ENCODE assay signal across 14 cellular contexts in the genomic region with DNA sequence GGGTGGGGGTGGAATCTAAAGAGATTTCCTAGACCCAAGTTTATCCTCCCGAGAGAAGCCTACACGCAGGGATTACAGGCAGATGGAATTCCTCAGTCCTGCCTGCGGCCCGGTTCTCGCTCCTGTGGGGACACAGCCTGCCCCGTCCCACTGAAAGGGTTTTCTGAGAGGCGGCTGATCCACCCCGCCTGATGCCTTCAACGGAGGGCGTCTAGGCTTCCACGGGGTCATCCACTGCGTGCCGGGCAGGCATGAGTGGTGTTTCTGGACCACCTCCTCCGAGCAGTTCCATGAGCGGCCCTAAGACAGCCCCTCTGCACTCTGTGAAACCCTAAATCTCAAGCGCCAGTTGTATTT.
"Had no signal": no experiment of that assay in that cellular context is flagged by ENCODE, and none has a peak within 500 bp of the region (broad histone marks: within the 10 kb centered on the region; RNA-seq: fewer than 3 reads in every experiment).

No MANE protein-coding gene starts in this region.

- DNase-seq: activated CD4-positive, alpha-beta T cell treated with anti-CD3 and anti-CD28 coated beads, Interleukin-2, amount 10 ng/mL, durations not matched to agents 7 days and 5 days; activated CD4-positive, CD25-positive, alpha-beta regulatory T cell; activated T-cell treated with anti-CD3 and anti-CD28 coated beads for 4 hours; amygdala; foreskin melanocyte; SIG-M5; stimulated activated CD4-positive, alpha-beta T cell treated with anti-CD3 and anti-CD28 coated beads, Interleukin-4, amount 100 ng/mL, for 4 hours; T-helper 2 cell had no signal

- H3K4me1 ChIP-seq: prostate gland, tibial artery had no signal

- H3K27me3 ChIP-seq: brain microvascular endothelial cell, dorsolateral prefrontal cortex, tibial artery had no signal

- FAIRE-seq: keratinocyte, TTC549 had no signal

- H3K4me3 ChIP-seq: dorsolateral prefrontal cortex, prostate gland, tibial artery had no signal

- H3K36me3 ChIP-seq: brain microvascular endothelial cell, prostate gland, tibial artery had no signal

- H3K27ac ChIP-seq: brain microvascular endothelial cell, dorsolateral prefrontal cortex, prostate gland, tibial artery had no signal

- H3K9me3 ChIP-seq: prostate gland, tibial artery had no signal
